ENCODE assay signal across 19 cellular contexts in genomic region chr2:221791840-221792239, GRCh38.
"Had no signal": no experiment of that assay in that cellular context is flagged by ENCODE, and none has a peak within 500 bp of the region (broad histone marks: within the 10 kb centered on the region; RNA-seq: fewer than 3 reads in every experiment).

No MANE protein-coding gene starts in this region.

- H3K27ac Mint-ChIP-seq: activated CD4-positive, alpha-beta T cell treated with anti-CD3 and anti-CD28 coated beads, Interleukin-2, amount 10 ng/mL, durations not matched to agents 24 days and 14 days; activated naive CD4-positive, alpha-beta T cell treated with anti-CD3 and anti-CD28 coated beads for 36 hours; activated naive CD8-positive, alpha-beta T cell treated with anti-CD3 and anti-CD28 coated beads, Interleukin-2, amount 50 U/mL, for 24 hours; immature natural killer cell; mesothelial cell of epicardium; stimulated activated naive CD8-positive, alpha-beta T cell treated with anti-CD3 and anti-CD28 coated beads, Interleukin-15, amount 100 ng/mL, for 72 hours had no signal

- H3K27me3 Mint-ChIP-seq: activated CD4-positive, alpha-beta T cell treated with anti-CD3 and anti-CD28 coated beads, Interleukin-2, amount 10 ng/mL, durations not matched to agents 24 days and 14 days; activated naive CD8-positive, alpha-beta T cell treated with anti-CD3 and anti-CD28 coated beads, Interleukin-2, amount 50 U/mL, for 24 hours; stimulated activated naive CD8-positive, alpha-beta T cell treated with anti-CD3 and anti-CD28 coated beads, Interleukin-15, amount 100 ng/mL, for 72 hours had no signal

- H3K4me3 ChIP-seq: ascending aorta, colonic mucosa, gastrocnemius medialis, heart left ventricle, lower lobe of right lung, prostate gland, right lobe of liver, thoracic aorta, upper lobe of right lung had no signal

- H3K4me1 Mint-ChIP-seq: activated CD4-positive, alpha-beta T cell treated with anti-CD3 and anti-CD28 coated beads, Interleukin-2, amount 10 ng/mL, durations not matched to agents 24 days and 14 days; activated naive CD8-positive, alpha-beta T cell treated with anti-CD3 and anti-CD28 coated beads, Interleukin-2, amount 50 U/mL, for 24 hours; immature natural killer cell; stimulated activated naive CD8-positive, alpha-beta T cell treated with anti-CD3 and anti-CD28 coated beads, Interleukin-15, amount 100 ng/mL, for 72 hours had no signal

- H3K36me3 ChIP-seq: ascending aorta, colonic mucosa, gastrocnemius medialis, heart left ventricle, lower lobe of right lung, prostate gland, right lobe of liver, thoracic aorta, upper lobe of right lung had no signal

- H3K27me3 ChIP-seq: ascending aorta, colonic mucosa, gastrocnemius medialis, right lobe of liver, upper lobe of right lung had no signal

- H3K4me3 Mint-ChIP-seq: activated CD4-positive, alpha-beta T cell treated with anti-CD3 and anti-CD28 coated beads, Interleukin-2, amount 10 ng/mL, durations not matched to agents 24 days and 14 days; activated naive CD4-positive, alpha-beta T cell treated with anti-CD3 and anti-CD28 coated beads for 36 hours; activated naive CD8-positive, alpha-beta T cell treated with anti-CD3 and anti-CD28 coated beads, Interleukin-2, amount 50 U/mL, for 24 hours; immature natural killer cell; mesothelial cell of epicardium; stimulated activated naive CD8-positive, alpha-beta T cell treated with anti-CD3 and anti-CD28 coated beads, Interleukin-15, amount 100 ng/mL, for 72 hours had no signal

- H3K9me3 ChIP-seq: ascending aorta, colonic mucosa, gastrocnemius medialis, heart left ventricle, lower lobe of right lung, prostate gland, right lobe of liver, thoracic aorta, upper lobe of right lung had no signal

- H3K36me3 Mint-ChIP-seq: immature natural killer cell, mesothelial cell of epicardium had no signal

- ATAC-seq: activated naive CD8-positive, alpha-beta T cell treated with anti-CD3 and anti-CD28 coated beads, Interleukin-2, amount 50 U/mL, for 24 hours; gastrocnemius medialis; heart left ventricle; left cardiac atrium; lower lobe of right lung; right lobe of liver; stimulated activated naive CD8-positive, alpha-beta T cell treated with anti-CD3 and anti-CD28 coated beads, Interleukin-15, amount 100 ng/mL, for 72 hours; upper lobe of right lung had no signal

- H3K9me3 Mint-ChIP-seq: activated CD4-positive, alpha-beta T cell treated with anti-CD3 and anti-CD28 coated beads, Interleukin-2, amount 10 ng/mL, durations not matched to agents 24 days and 14 days; activated naive CD4-positive, alpha-beta T cell treated with anti-CD3 and anti-CD28 coated beads for 36 hours; activated naive CD8-positive, alpha-beta T cell treated with anti-CD3 and anti-CD28 coated beads, Interleukin-2, amount 50 U/mL, for 24 hours had no signal

- DNase-seq: activated CD4-positive, alpha-beta T cell treated with anti-CD3 and anti-CD28 coated beads, Interleukin-2, amount 10 ng/mL, durations not matched to agents 24 days and 14 days; activated CD4-positive, CD25-positive, alpha-beta regulatory T cell; activated naive CD4-positive, alpha-beta T cell treated with anti-CD3 and anti-CD28 coated beads for 36 hours; activated naive CD8-positive, alpha-beta T cell treated with anti-CD3 and anti-CD28 coated beads, Interleukin-2, amount 50 U/mL, for 24 hours; central memory CD4-positive, alpha-beta T cell; colonic mucosa; gastrocnemius medialis; heart left ventricle; immature natural killer cell; left cardiac atrium; lower lobe of right lung; right lobe of liver; stimulated activated naive CD8-positive, alpha-beta T cell treated with anti-CD3 and anti-CD28 coated beads, Interleukin-15, amount 100 ng/mL, for 72 hours; SW 1271; upper lobe of right lung had no signal

- H3K4me1 ChIP-seq: ascending aorta, colonic mucosa, gastrocnemius medialis, heart left ventricle, lower lobe of right lung, prostate gland, right lobe of liver, upper lobe of right lung had no signal
